In the genomic region with DNA sequence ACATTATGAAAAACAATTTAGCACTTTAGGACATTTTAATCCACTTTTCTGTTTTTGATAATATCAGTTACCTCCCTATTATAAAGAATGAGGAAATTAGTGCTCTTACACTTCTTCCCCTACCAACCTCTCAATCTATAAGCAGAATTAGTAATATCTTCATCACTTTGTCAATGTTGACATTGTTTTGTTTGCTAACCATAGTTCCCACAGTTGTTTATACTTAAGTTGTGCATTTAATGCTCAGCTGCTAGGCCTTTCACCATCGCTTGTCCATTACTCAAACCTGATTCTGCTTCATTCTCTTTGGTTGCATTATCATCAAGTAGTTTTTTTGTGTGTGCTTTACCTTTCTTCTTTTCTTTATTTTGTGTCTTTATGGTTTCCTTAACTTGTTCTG, we compare ENCODE assay signal across 31 cellular contexts.
"Had no signal": no experiment of that assay in that cellular context is flagged by ENCODE, and none has a peak within 500 bp of the region (broad histone marks: within the 10 kb centered on the region; RNA-seq: fewer than 3 reads in every experiment).

No MANE protein-coding gene starts in this region.

- H3K9me3 Mint-ChIP-seq: activated B cell treated with CpG ODN at 0.5 μM for 24 hours; activated CD4-positive, alpha-beta T cell treated with anti-CD3 and anti-CD28 coated beads, Interleukin-2, amount 10 ng/mL, durations not matched to agents 24 days and 14 days; activated naive CD4-positive, alpha-beta T cell treated with anti-CD3 and anti-CD28 coated beads, Interleukin-2, amount 50 U/mL, for 72 hours; activated naive CD8-positive, alpha-beta T cell treated with anti-CD3 and anti-CD28 coated beads, Interleukin-2, amount 50 U/mL, for 24 hours; activated T-cell treated with anti-CD3 and anti-CD28 coated beads, Interleukin-2, amount 50 U/mL, for 4 hours; brain; T-helper 2 cell treated with Interferon-gamma antibody and Interleukin-4, amounts not matched to agents 5 μg/mL and 100 μg/mL, for 36 hours had no signal

- FAIRE-seq: astrocyte, colon, RCC 7860 had no signal

- H3K4me3 ChIP-seq: cardiac muscle cell, SJSA1 had no signal

- ATAC-seq: activated naive CD4-positive, alpha-beta T cell treated with anti-CD3 and anti-CD28 coated beads, Interleukin-2, amount 50 U/mL, for 72 hours; activated naive CD8-positive, alpha-beta T cell treated with anti-CD3 and anti-CD28 coated beads, Interleukin-2, amount 50 U/mL, for 24 hours; activated T-cell treated with anti-CD3 and anti-CD28 coated beads, Interleukin-2, amount 50 U/mL, for 4 hours; SK-N-SH treated with all-trans-retinoic acid at 6 μM for 48 hours had no signal

- H3K36me3 ChIP-seq: SJSA1 had no signal

- H3K27me3 ChIP-seq: cardiac muscle cell, SJSA1 had no signal

- H3K27me3 Mint-ChIP-seq: activated B cell treated with CpG ODN at 0.5 μM for 24 hours; activated CD4-positive, alpha-beta T cell treated with anti-CD3 and anti-CD28 coated beads, Interleukin-2, amount 10 ng/mL, durations not matched to agents 24 days and 14 days; activated naive CD8-positive, alpha-beta T cell treated with anti-CD3 and anti-CD28 coated beads, Interleukin-2, amount 50 U/mL, for 24 hours; brain had no signal

- H3K4me3 Mint-ChIP-seq: activated B cell treated with CpG ODN at 0.5 μM for 24 hours; activated CD4-positive, alpha-beta T cell treated with anti-CD3 and anti-CD28 coated beads, Interleukin-2, amount 10 ng/mL, durations not matched to agents 24 days and 14 days; activated naive CD8-positive, alpha-beta T cell treated with anti-CD3 and anti-CD28 coated beads, Interleukin-2, amount 50 U/mL, for 24 hours; activated T-cell treated with anti-CD3 and anti-CD28 coated beads, Interleukin-2, amount 50 U/mL, for 4 hours; brain; T-helper 2 cell treated with Interferon-gamma antibody and Interleukin-4, amounts not matched to agents 5 μg/mL and 100 μg/mL, for 36 hours had no signal

- H3K27ac Mint-ChIP-seq: activated B cell treated with CpG ODN at 0.5 μM for 24 hours; activated CD4-positive, alpha-beta T cell treated with anti-CD3 and anti-CD28 coated beads, Interleukin-2, amount 10 ng/mL, durations not matched to agents 24 days and 14 days; activated naive CD4-positive, alpha-beta T cell treated with anti-CD3 and anti-CD28 coated beads, Interleukin-2, amount 50 U/mL, for 72 hours; activated naive CD8-positive, alpha-beta T cell treated with anti-CD3 and anti-CD28 coated beads, Interleukin-2, amount 50 U/mL, for 24 hours; brain; T-helper 2 cell treated with Interferon-gamma antibody and Interleukin-4, amounts not matched to agents 5 μg/mL and 100 μg/mL, for 36 hours had no signal

- DNase-seq: activated B cell treated with CpG ODN at 0.5 μM for 24 hours; activated CD4-positive, alpha-beta T cell treated with anti-CD3 and anti-CD28 coated beads for 1 hour; activated CD4-positive, alpha-beta T cell treated with anti-CD3 and anti-CD28 coated beads, Interleukin-2, amount 10 ng/mL, durations not matched to agents 24 days and 14 days; activated CD4-positive, alpha-beta T cell treated with anti-CD3 and anti-CD28 coated beads, Interleukin-2, amount 50 U/mL, for 48 hours; activated CD8-positive, alpha-beta memory T cell treated with anti-CD3 and anti-CD28 coated beads for 24 hours; activated effector memory CD4-positive, alpha-beta T cell treated with anti-CD3 and anti-CD28 coated beads, Interleukin-2, amount 50 U/mL, for 16 hours; activated naive CD4-positive, alpha-beta T cell treated with Interleukin-2 at 50 U/mL for 16 hours; activated naive CD8-positive, alpha-beta T cell treated with anti-CD3 and anti-CD28 coated beads, Interleukin-2, amount 50 U/mL, for 24 hours; activated T-cell treated with anti-CD3 and anti-CD28 coated beads, Interleukin-2, amount 50 U/mL, for 4 hours; amygdala; KG1; MV-4-11; NCI-H1092 treated with DMSO at 0.1 percent for 48 hours; NCI-H1417 treated with DMSO at 0.1 percent for 48 hours; NCI-H1694; NCI-H2081; NCI-H510A treated with DMSO at 0.1 percent for 48 hours; NCI-H774; NK-92 treated with Interleukin-12 subunit alpha and Interleukin-12 subunit beta, amount 100 ng/mL, for 24 hours; OCI-M1; SHP77; SW 1271 had no signal

- H3K4me1 Mint-ChIP-seq: activated B cell treated with CpG ODN at 0.5 μM for 24 hours, brain had no signal
